Comparison of ENCODE assay signal across 1 cellular context in genomic region chr9:99169982-99170761, GRCh38.
TF ChIP-seq lines count a peak whose summit lies in the region.

No MANE protein-coding gene starts in this region.

TF ChIP-seq in GM23338, 12 proteins besides CTCF, POLR2A, EP300 and RAD21 (continued from another document):
- no peak for TF ChIP-seq ZNF462 (CRISPR knock-in tag; IDR thresholded peaks at IDR 0.05)
- no peak for TF ChIP-seq NANOG (IDR thresholded peaks at IDR 0.05; ENCODE audit: borderline replicate concordance)
- no peak for TF ChIP-seq EZH2 (IDR thresholded peaks at IDR 0.05; ENCODE audit: low read depth, unreplicated experiment)
- TF ChIP-seq EZH2phosphoT487 (IDR thresholded peaks at IDR 0.05; ENCODE audit: unreplicated experiment), result no peak
- no peak for TF ChIP-seq ETS1 (IDR thresholded peaks at IDR 0.05)
